ENCODE assay signal across 28 cellular contexts in genomic region chr2:233473878-233474277, GRCh38.
DNase-seq lines count a peak whose midpoint lies in the region; ATAC-seq and TF ChIP-seq lines count a peak whose summit lies in the region.
"Had no signal": no experiment of that assay in that cellular context is flagged by ENCODE, and none has a peak within 500 bp of the region (broad histone marks: within the 10 kb centered on the region; RNA-seq: fewer than 3 reads in every experiment).

No MANE protein-coding gene starts in this region.

- H3K36me3 ChIP-seq in heart left ventricle: peaks cover 0 to 68% (median 55%) of the 10 kb centered on the region in 9 donors
- peaks cover 60% of the 10 kb centered on the region for H3K36me3 ChIP-seq in left ventricle myocardium inferior
- peaks cover 17 to 94% of the 10 kb centered on the region in 2 donors for H3K36me3 ChIP-seq in psoas muscle (ENCODE audit: insufficient read depth in 1 of 2, low read depth in 1 of 2)
- H3K36me3 ChIP-seq: brain microvascular endothelial cell had no signal

- no peak for TF ChIP-seq POLR2A in heart left ventricle (IDR thresholded peaks at IDR 0.05)

- WGBS in heart left ventricle, 4 donors: 94 to 95% (median 94%) methylated on average over 3 to 10 of the region's 10 CpGs
- 89 to 90% (median 89%) methylated on average over 8 to 10 of the region's 10 CpGs for WGBS in psoas muscle, 3 donors

- TF ChIP-seq CTCF in heart left ventricle (IDR thresholded peaks at IDR 0.05) (no peak), left ventricle myocardium inferior (IDR thresholded peaks at IDR 0.05; ENCODE audit: borderline replicate concordance) (no peak), psoas muscle (IDR thresholded peaks at IDR 0.05) (no peak)

- H3K27me3 ChIP-seq in heart left ventricle: no peaks in the 10 kb centered on the region
- no peaks in the 10 kb centered on the region for H3K27me3 ChIP-seq in left ventricle myocardium inferior (ENCODE audit: low read depth)
- no peaks in the 10 kb centered on the region for H3K27me3 ChIP-seq in psoas muscle (ENCODE audit: insufficient read depth in 3 of 3, low read length in 2 of 3)
- H3K27me3 ChIP-seq: BLaER1 treated with 17β-estradiol and CSF1 and Interleukin-3, amounts not matched to agents 10 nM and 100 nM; brain microvascular endothelial cell; esophagus squamous epithelium; gastroesophageal sphincter had no signal

- DNase-seq in heart left ventricle (no peak), left cardiac atrium (no peak), left ventricle myocardium inferior (no peak), psoas muscle (peak in 1 of 2 donors; percentile 51), NCI-H187 (lab: John Stamatoyannopoulos, UW) (no peak), activated gamma-delta T cell treated with Interleukin-2 at 50 U/mL for 16 hours (no peak), superior temporal gyrus (ENCODE audit: extremely low spot score) (no peak)
- DNase-seq: ACHN; activated B cell treated with CpG ODN at 0.5 μM for 24 hours; activated CD4-positive, alpha-beta T cell treated with anti-CD3 and anti-CD28 coated beads, Interleukin-2, amount 50 U/mL, for 4 hours; brain microvascular endothelial cell; Caco-2; DMS79 treated with DMSO at 0.1 percent for 48 hours; esophagus squamous epithelium; IMR-90; kidney; NCI-H1105 treated with DMSO at 0.1 percent for 48 hours; NCI-H2029 treated with DMSO at 0.1 percent for 48 hours; NCI-H345; SHP77; stimulated activated CD4-positive, alpha-beta T cell treated with anti-CD3 and anti-CD28 coated beads, Interleukin-12 subunit alpha, Interleukin-12 subunit beta, amount 100 ng/mL, for 4 hours; stimulated activated CD4-positive, alpha-beta T cell treated with anti-CD3 and anti-CD28 coated beads, Interleukin-4, amount 100 ng/mL, for 24 hours; stimulated activated naive CD4-positive, alpha-beta T cell treated with Interleukin-2 at 50 U/mL for 16 hours; T1000 had no signal

- intact Hi-C loops in heart left ventricle (cut with DNase I): no loop called here
- intact Hi-C loops in left cardiac atrium (cut with DNase I): no loop called here
- intact Hi-C loops in left ventricle myocardium inferior (cut with micrococcal nuclease): no loop called here
- intact Hi-C loops in psoas muscle (cut with DNase I): no loop called here

- peak overlapping the region in 7 of 12 donors; percentile 24 to 82 (median 66) for H3K27ac ChIP-seq in heart left ventricle
- H3K27ac ChIP-seq in left ventricle myocardium inferior (replicated peaks): peak overlapping the region; percentile 67
- H3K27ac ChIP-seq in psoas muscle: peak overlapping the region; percentile 59
- H3K27ac ChIP-seq: BLaER1 treated with 17β-estradiol and CSF1 and Interleukin-3, amounts not matched to agents 10 nM and 100 nM; brain microvascular endothelial cell had no signal

- H3K9me3 ChIP-seq in heart left ventricle (no peaks in the 10 kb centered on the region), left ventricle myocardium inferior (replicated peaks) (no peaks in the 10 kb centered on the region), psoas muscle (no peaks in the 10 kb centered on the region)
- H3K9me3 ChIP-seq: BLaER1 treated with 17β-estradiol and CSF1 and Interleukin-3, amounts not matched to agents 10 nM and 100 nM; Caco-2; esophagus squamous epithelium; gastroesophageal sphincter had no signal

- no peak overlapping the region for H3K4me3 ChIP-seq in heart left ventricle
- H3K4me3 ChIP-seq in left ventricle myocardium inferior: no peak overlapping the region
- H3K4me3 ChIP-seq in psoas muscle: no peak overlapping the region
- H3K4me3 ChIP-seq: BLaER1 treated with 17β-estradiol and CSF1 and Interleukin-3, amounts not matched to agents 10 nM and 100 nM; esophagus squamous epithelium; gastroesophageal sphincter had no signal

- peaks cover 0 to 23% (median 18%) of the 10 kb centered on the region in 12 donors for H3K4me1 ChIP-seq in heart left ventricle
- peaks cover 24% of the 10 kb centered on the region for H3K4me1 ChIP-seq in left ventricle myocardium inferior
- H3K4me1 ChIP-seq in psoas muscle: peaks cover 8% of the 10 kb centered on the region
- H3K4me1 ChIP-seq: Caco-2 had no signal

- ATAC-seq in heart left ventricle (no peak), left cardiac atrium (no peak), psoas muscle (peak; percentile 1 to 10 (median 3)), GM21367 (IDR thresholded peaks at IDR 0.05; ENCODE audit: unreplicated experiment) (no peak)
- ATAC-seq: activated T-helper 17 cell treated with anti-CD3 and anti-CD28 coated beads, Interleukin-2, amount 50 U/mL, for 72 hours; gastroesophageal sphincter had no signal

Comparison
In these comparisons a context has a peak if more than half of its experiments do, and no peak if none do; other contexts are left out.
1. ATAC-seq: peak in psoas muscle (4 of 4); none in heart left ventricle (0 of 4), left cardiac atrium (0 of 2) and GM21367 (single experiment).
2. Peak in every context shown above with its lines, with median percentiles within 50 percentile points of each other: H3K27ac ChIP-seq.